In genomic region chr4:163165217-163166017, GRCh38 we compare ENCODE assay signal across 8 cellular contexts. TPM values are rescaled to one million over a fixed set of nuclear protein-coding genes. Genes with fewer than 3 reads are reported as not detected.
A peak's percentile ranks its signal among the peaks of the same experiment; 100 is the strongest.
DNase-seq lines count a peak whose midpoint lies in the region; ATAC-seq, FAIRE-seq and TF ChIP-seq lines count a peak whose summit lies in the region.

No MANE protein-coding gene starts in this region.

- FAIRE-seq in keratinocyte (lab: Jason Lieb, UNC): no peak

- H3K27me3 Mint-ChIP-seq in activated T-helper 17 cell treated with anti-CD3 and anti-CD28 coated beads, Interleukin-2, amount 50 U/mL, for 72 hours: no peaks in the 10 kb centered on the region

- TF ChIP-seq CTCF in left ventricle myocardium inferior (IDR thresholded peaks at IDR 0.05; ENCODE audit: borderline replicate concordance): no peak
- TF ChIP-seq CTCF in keratinocyte (optimal IDR thresholded peaks at IDR 0.05 in 1 of 3, IDR thresholded peaks at IDR 0.05 in 1 of 3, conservative IDR thresholded peaks at IDR 0.05 in 1 of 3; ENCODE audit: extremely low read depth in 1 of 3, insufficient read depth in 2 of 3, low read length in 3 of 3): no peak
- TF ChIP-seq CTCF in GM10266 (IDR thresholded peaks at IDR 0.05; ENCODE audit: control insufficient read depth, insufficient read depth, low read depth, missing control alignments): no peak

- H3K27me3 ChIP-seq in left ventricle myocardium inferior (ENCODE audit: low read depth) (no peaks in the 10 kb centered on the region), keratinocyte (ENCODE audit: control insufficient read depth, extremely low read depth, insufficient read depth, low read length) (no peaks in the 10 kb centered on the region), stomach smooth muscle (ENCODE audit: control insufficient read depth in 1 of 2, insufficient read depth in 2 of 2, low read length in 2 of 2) (no peaks in the 10 kb centered on the region)

- H3K9ac ChIP-seq in keratinocyte (ENCODE audit: control insufficient read depth, extremely low read depth, insufficient read depth, low read length) (peak overlapping the region; percentile 94), stomach smooth muscle (ENCODE audit: low read length in 2 of 2) (peak overlapping the region; percentile 74 to 85)

- no peak for ATAC-seq in Right ventricle myocardium superior (ENCODE audit: poor library complexity)
- no peak for ATAC-seq in activated T-helper 17 cell treated with anti-CD3 and anti-CD28 coated beads, Interleukin-2, amount 50 U/mL, for 72 hours (replicated peaks)

- H3K9me3 ChIP-seq in left ventricle myocardium inferior (replicated peaks) (no peaks in the 10 kb centered on the region), keratinocyte (ENCODE audit: control insufficient read depth, low read depth, low read length) (no peaks in the 10 kb centered on the region), stomach smooth muscle (ENCODE audit: control insufficient read depth in 2 of 2, low read length in 2 of 2) (no peaks in the 10 kb centered on the region)

- no peaks in the 10 kb centered on the region for H4K20me1 ChIP-seq in keratinocyte (ENCODE audit: control insufficient read depth, extremely low read depth, insufficient read depth, low read length)

- H3K4me2 ChIP-seq in keratinocyte (ENCODE audit: control insufficient read depth, extremely low read depth, insufficient read depth, low read depth, low read length): peak overlapping the region; percentile 98

- peak overlapping the region; percentile 94 for H3K4me3 Mint-ChIP-seq in activated T-helper 17 cell treated with anti-CD3 and anti-CD28 coated beads, Interleukin-2, amount 50 U/mL, for 72 hours

- peaks cover 60% of the 10 kb centered on the region for H3K36me3 Mint-ChIP-seq in activated T-helper 17 cell treated with anti-CD3 and anti-CD28 coated beads, Interleukin-2, amount 50 U/mL, for 72 hours (ENCODE audit: low read depth)

- peaks cover 58% of the 10 kb centered on the region for H3K79me2 ChIP-seq in keratinocyte (ENCODE audit: control insufficient read depth, insufficient read depth, low read length)

- no peaks in the 10 kb centered on the region for H3K9me3 Mint-ChIP-seq in activated T-helper 17 cell treated with anti-CD3 and anti-CD28 coated beads, Interleukin-2, amount 50 U/mL, for 72 hours

- dilution Hi-C loops in keratinocyte (cut with MboI; ENCODE audit: extremely low pct_ligation_motif_present, low sequenced_read_pairs): no loop called here

- H3K4me3 ChIP-seq in left ventricle myocardium inferior (peak overlapping the region; percentile 94), keratinocyte (ENCODE audit: control insufficient read depth in 2 of 3, extremely low read depth in 1 of 3, insufficient read depth in 2 of 3, low read depth in 1 of 3, low read length in 3 of 3) (peak overlapping the region; percentile 69 to 89 (median 76)), stomach smooth muscle (ENCODE audit: low read length in 2 of 2) (peak overlapping the region; percentile 78 to 88)

- intact Hi-C loops in left ventricle myocardium inferior (cut with micrococcal nuclease) (no loop called here), Right ventricle myocardium superior (cut with DNase I) (no loop called here), posterior cingulate gyrus (cut with DNase I) (loop anchor here (5.0 kb wide), 1 partner anchor 167 kb away; the partner anchor contains the start of gene NPY1R)

- DNase-seq in left ventricle myocardium inferior (no peak), Right ventricle myocardium superior (no peak), keratinocyte (ENCODE audit: low read depth, low spot score) (no peak), posterior cingulate gyrus (no peak), GM10266 (ENCODE audit: extremely low spot score) (no peak), AG20443 (ENCODE audit: low spot score) (no peak)

- H3K27ac Mint-ChIP-seq in activated T-helper 17 cell treated with anti-CD3 and anti-CD28 coated beads, Interleukin-2, amount 50 U/mL, for 72 hours: peak overlapping the region; percentile 96

- peaks cover 23% of the 10 kb centered on the region for H3K4me1 Mint-ChIP-seq in activated T-helper 17 cell treated with anti-CD3 and anti-CD28 coated beads, Interleukin-2, amount 50 U/mL, for 72 hours

- H3K9me1 ChIP-seq in keratinocyte (ENCODE audit: control insufficient read depth, extremely low read depth, insufficient read depth, low read length): no peaks in the 10 kb centered on the region

- peaks cover 16% of the 10 kb centered on the region for H3K36me3 ChIP-seq in left ventricle myocardium inferior
- peaks cover 3% of the 10 kb centered on the region in 2 experiments for H3K36me3 ChIP-seq in keratinocyte (ENCODE audit: control insufficient read depth in 2 of 2, extremely low read depth in 1 of 2, insufficient read depth in 2 of 2, low read length in 2 of 2)
- peaks cover 0 to 4% of the 10 kb centered on the region in 2 donors for H3K36me3 ChIP-seq in stomach smooth muscle (ENCODE audit: control insufficient read depth in 2 of 2, insufficient read depth in 2 of 2, low read length in 2 of 2)

- peak overlapping the region; percentile 88 for H3K27ac ChIP-seq in left ventricle myocardium inferior (replicated peaks)
- peak overlapping the region; percentile 90 for H3K27ac ChIP-seq in keratinocyte (ENCODE audit: control insufficient read depth, insufficient read depth, low read length)
- no peak overlapping the region for H3K27ac ChIP-seq in stomach smooth muscle (ENCODE audit: low read length)

- H2AFZ ChIP-seq in keratinocyte (ENCODE audit: control insufficient read depth, low read length): peak overlapping the region; percentile 40

- peaks cover 43% of the 10 kb centered on the region for H3K4me1 ChIP-seq in left ventricle myocardium inferior
- peaks cover 11% of the 10 kb centered on the region for H3K4me1 ChIP-seq in keratinocyte (ENCODE audit: control insufficient read depth, extremely low read depth, insufficient read depth, low read length)
- H3K4me1 ChIP-seq in stomach smooth muscle (ENCODE audit: control insufficient read depth, insufficient read depth, low read length): peaks cover 12% of the 10 kb centered on the region

RNA-seq across cellular contexts. Expression of gene NAF1, which starts 1.3 kb away (rescaled TPM):
- total RNA-seq in left ventricle myocardium inferior (11.4 TPM), Right ventricle myocardium superior (10.8 TPM)
- total RNA-seq in activated T-helper 17 cell treated with anti-CD3 and anti-CD28 coated beads, Interleukin-2, amount 50 U/mL, for 72 hours: 10 to 100 TPM; 17.7 to 27.6 TPM
- 4.4 to 7.6 TPM (median 5.7 TPM) in 3 replicates for polyA plus RNA-seq in keratinocyte
- polyA plus RNA-seq in keratinocyte (2011; ENCODE audit: low read depth): 8.3 TPM
- 4.6 and 7.4 TPM in 2 replicates for polyA plus RNA-seq in keratinocyte (2011; cell fraction: cytosol; rRNA removed)
- polyA plus RNA-seq in keratinocyte (2011; cell fraction: nucleus; rRNA removed): 8.9 and 10.1 TPM in 2 replicates
- polyA plus RNA-seq in keratinocyte (2012; ENCODE audit: low replicate concordance): 7.6 and 8.2 TPM in 2 replicates
- polyA minus RNA-seq in keratinocyte: 2.0 to 6.0 TPM (median 3.2 TPM) in 3 replicates
- polyA minus RNA-seq in keratinocyte (2011; cell fraction: cytosol; rRNA and poly(A)+ RNA removed): 7.7 TPM
- polyA minus RNA-seq in keratinocyte (2011; cell fraction: nucleus; rRNA and poly(A)+ RNA removed): 11.6 and 14.5 TPM in 2 replicates
